ENCODE assay signal across 1 cellular context in the genomic region with DNA sequence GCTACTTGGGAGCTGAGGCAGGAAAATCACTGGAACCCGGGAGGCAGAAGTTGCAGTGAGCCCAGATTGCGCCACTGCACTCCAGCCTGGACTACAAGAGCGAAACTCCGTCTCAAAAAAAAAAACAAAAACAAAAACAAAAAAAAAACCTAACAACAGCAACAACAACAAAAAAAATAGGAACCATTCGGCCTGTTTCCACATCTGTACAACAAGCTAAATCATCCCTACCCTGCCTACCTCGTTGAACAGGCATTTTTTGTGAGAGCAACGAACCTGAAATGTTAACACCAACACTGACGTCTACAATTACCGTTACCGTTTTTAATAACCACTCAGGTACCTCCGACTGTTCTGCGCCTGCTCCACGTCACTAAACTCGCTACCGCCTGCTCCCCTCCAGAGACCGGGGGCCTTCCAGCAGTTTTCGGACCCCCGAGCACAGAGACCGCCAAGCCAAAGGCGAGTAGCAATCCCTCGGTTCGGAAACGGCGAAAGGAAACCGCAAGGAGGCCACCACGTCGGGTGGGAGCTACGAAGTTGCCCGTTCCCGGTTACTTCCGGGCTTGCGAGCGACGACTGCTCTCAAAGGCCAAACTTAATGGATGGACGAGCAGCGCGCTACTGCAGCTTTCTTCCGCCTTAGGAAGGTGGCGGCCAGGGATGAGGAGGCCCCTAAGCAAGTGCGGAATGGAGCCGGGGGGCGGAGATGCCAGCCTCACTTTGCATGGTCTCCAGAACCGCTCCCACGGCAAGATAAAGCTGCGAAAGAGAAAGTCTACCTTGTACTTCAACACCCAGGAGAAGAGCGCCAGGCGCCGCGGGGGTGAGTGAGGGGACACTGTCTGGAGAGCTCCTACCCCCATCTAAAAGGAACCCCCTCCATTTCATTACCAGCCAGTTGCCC.
TF ChIP-seq lines count a peak whose summit lies in the region.

A gene (plus strand): TSS at position 635 of the 907 bp plus-strand sequence. CDS start 29 bp downstream, at position 664.
A gene with protein sequence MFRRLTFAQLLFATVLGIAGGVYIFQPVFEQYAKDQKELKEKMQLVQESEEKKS (minus strand): TSS at position 536 of the 907 bp plus-strand sequence. CDS start 1,331 bp downstream, outside the sequence.

TF ChIP-seq in HCT116, 20 proteins besides CTCF, POLR2A, EP300 and RAD21 (continued from another document):
- TF ChIP-seq, protein P1, sequence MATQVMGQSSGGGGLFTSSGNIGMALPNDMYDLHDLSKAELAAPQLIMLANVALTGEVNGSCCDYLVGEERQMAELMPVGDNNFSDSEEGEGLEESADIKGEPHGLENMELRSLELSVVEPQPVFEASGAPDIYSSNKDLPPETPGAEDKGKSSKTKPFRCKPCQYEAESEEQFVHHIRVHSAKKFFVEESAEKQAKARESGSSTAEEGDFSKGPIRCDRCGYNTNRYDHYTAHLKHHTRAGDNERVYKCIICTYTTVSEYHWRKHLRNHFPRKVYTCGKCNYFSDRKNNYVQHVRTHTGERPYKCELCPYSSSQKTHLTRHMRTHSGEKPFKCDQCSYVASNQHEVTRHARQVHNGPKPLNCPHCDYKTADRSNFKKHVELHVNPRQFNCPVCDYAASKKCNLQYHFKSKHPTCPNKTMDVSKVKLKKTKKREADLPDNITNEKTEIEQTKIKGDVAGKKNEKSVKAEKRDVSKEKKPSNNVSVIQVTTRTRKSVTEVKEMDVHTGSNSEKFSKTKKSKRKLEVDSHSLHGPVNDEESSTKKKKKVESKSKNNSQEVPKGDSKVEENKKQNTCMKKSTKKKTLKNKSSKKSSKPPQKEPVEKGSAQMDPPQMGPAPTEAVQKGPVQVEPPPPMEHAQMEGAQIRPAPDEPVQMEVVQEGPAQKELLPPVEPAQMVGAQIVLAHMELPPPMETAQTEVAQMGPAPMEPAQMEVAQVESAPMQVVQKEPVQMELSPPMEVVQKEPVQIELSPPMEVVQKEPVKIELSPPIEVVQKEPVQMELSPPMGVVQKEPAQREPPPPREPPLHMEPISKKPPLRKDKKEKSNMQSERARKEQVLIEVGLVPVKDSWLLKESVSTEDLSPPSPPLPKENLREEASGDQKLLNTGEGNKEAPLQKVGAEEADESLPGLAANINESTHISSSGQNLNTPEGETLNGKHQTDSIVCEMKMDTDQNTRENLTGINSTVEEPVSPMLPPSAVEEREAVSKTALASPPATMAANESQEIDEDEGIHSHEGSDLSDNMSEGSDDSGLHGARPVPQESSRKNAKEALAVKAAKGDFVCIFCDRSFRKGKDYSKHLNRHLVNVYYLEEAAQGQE (IDR thresholded peaks at IDR 0.05; ENCODE audit: low read depth): no peak
- TF ChIP-seq ZNF274 (IDR thresholded peaks at IDR 0.05; ENCODE audit: low read depth, low read length) (no peak), ZFX (IDR thresholded peaks at IDR 0.05) (peak; percentile 59)
- TF ChIP-seq, protein P2, sequence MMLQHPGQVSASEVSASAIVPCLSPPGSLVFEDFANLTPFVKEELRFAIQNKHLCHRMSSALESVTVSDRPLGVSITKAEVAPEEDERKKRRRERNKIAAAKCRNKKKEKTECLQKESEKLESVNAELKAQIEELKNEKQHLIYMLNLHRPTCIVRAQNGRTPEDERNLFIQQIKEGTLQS (IDR thresholded peaks at IDR 0.05): no peak
- TF ChIP-seq, protein P3, sequence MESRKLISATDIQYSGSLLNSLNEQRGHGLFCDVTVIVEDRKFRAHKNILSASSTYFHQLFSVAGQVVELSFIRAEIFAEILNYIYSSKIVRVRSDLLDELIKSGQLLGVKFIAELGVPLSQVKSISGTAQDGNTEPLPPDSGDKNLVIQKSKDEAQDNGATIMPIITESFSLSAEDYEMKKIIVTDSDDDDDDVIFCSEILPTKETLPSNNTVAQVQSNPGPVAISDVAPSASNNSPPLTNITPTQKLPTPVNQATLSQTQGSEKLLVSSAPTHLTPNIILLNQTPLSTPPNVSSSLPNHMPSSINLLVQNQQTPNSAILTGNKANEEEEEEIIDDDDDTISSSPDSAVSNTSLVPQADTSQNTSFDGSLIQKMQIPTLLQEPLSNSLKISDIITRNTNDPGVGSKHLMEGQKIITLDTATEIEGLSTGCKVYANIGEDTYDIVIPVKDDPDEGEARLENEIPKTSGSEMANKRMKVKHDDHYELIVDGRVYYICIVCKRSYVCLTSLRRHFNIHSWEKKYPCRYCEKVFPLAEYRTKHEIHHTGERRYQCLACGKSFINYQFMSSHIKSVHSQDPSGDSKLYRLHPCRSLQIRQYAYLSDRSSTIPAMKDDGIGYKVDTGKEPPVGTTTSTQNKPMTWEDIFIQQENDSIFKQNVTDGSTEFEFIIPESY (IDR thresholded peaks at IDR 0.05; ENCODE audit: extremely low read depth, insufficient replicate concordance, low read length): peak; percentile 57
